In the genomic region with DNA sequence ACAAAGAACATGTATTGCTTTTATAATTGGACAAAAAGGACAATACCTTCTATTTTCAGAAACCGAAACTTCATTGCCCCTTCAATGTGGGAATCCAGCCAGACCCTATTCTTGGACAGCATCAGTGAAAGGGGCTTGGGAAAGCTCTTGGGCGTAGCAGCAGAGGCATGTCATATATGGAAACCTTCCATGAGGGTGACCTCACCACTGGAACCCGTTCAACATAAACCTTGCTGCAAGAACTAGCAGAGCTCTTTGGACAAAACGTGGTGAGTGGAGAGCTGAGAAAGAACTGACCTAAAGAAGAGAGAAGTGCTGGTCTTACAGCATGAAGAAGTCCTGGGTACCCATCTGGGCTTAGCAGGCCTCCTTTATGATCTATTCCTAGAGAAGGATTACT, we compare ENCODE assay signal across 14 cellular contexts. TPM values are rescaled to one million over a fixed set of nuclear protein-coding genes. Genes with fewer than 3 reads are reported as not detected.
DNase-seq lines count a peak whose midpoint lies in the region; ATAC-seq, FAIRE-seq and TF ChIP-seq lines count a peak whose summit lies in the region.
"Had no signal": no experiment of that assay in that cellular context is flagged by ENCODE, and none has a peak within 500 bp of the region (broad histone marks: within the 10 kb centered on the region; RNA-seq: fewer than 3 reads in every experiment).

No MANE protein-coding gene starts in this region.

- ATAC-seq in right cardiac atrium (peak; percentile 96 to 97), GM21786 (IDR thresholded peaks at IDR 0.05; ENCODE audit: unreplicated experiment) (no peak), HG03571 (IDR thresholded peaks at IDR 0.05; ENCODE audit: unreplicated experiment) (no peak), HG03025 (IDR thresholded peaks at IDR 0.05; ENCODE audit: low FRiP score, unreplicated experiment) (no peak)

- peaks cover 1% of the 10 kb centered on the region for H3K36me3 ChIP-seq in bronchial epithelial cell (ENCODE audit: control insufficient read depth, insufficient read depth, low read length)
- H3K36me3 ChIP-seq in stomach, result peaks cover 0 to 24% (median 23%) of the 10 kb centered on the region in 4 donors

- intact Hi-C loops in right cardiac atrium (cut with DNase I), result no loop called here
- intact Hi-C loops in stomach (cut with DNase I; ENCODE audit: low total_unique reads), result no loop called here

- no peak for FAIRE-seq in bronchial epithelial cell (lab: Jason Lieb, UNC)

- WGBS in right cardiac atrium, result 11% methylated on average over 4 of the region's 4 CpGs
- 34 to 75% (median 43%) methylated on average over 4 of the region's 4 CpGs for WGBS in stomach, 5 donors

- H3K4me1 ChIP-seq in right cardiac atrium (ENCODE audit: control insufficient read depth, insufficient read depth, low read length) (peaks cover 2% of the 10 kb centered on the region), stomach (peaks cover 0 to 12% (median 3%) of the 10 kb centered on the region in 4 donors)

- no peak for TF ChIP-seq EP300 in stomach (IDR thresholded peaks at IDR 0.05)

- TF ChIP-seq POLR2A in stomach (IDR thresholded peaks at IDR 0.05), result no peak

- peak; percentile 78 for DNase-seq in HCEC 1CT
- DNase-seq in bronchial epithelial cell (ENCODE audit: low read depth), result peak; percentile 58
- peak; percentile 54 to 86 (median 72) for DNase-seq in right cardiac atrium
- DNase-seq in stomach, result peak; percentile 37
- DNase-seq in DMS153 (lab: John Stamatoyannopoulos, UW), result no peak
- DNase-seq: DND-41; KG1; stimulated activated CD4-positive, alpha-beta T cell treated with anti-CD3 and anti-CD28 coated beads, Interleukin-4, amount 100 ng/mL, for 1 hour; upper lobe of left lung; WERI-Rb-1 had no signal

- no peaks in the 10 kb centered on the region for H3K27me3 ChIP-seq in bronchial epithelial cell (ENCODE audit: control insufficient read depth, insufficient read depth, low read length)
- H3K27me3 ChIP-seq in right cardiac atrium (ENCODE audit: control insufficient read depth, insufficient read depth), result no peaks in the 10 kb centered on the region
- H3K27me3 ChIP-seq in stomach, result no peaks in the 10 kb centered on the region
- H3K27me3 ChIP-seq: upper lobe of left lung had no signal

- H3K9me3 ChIP-seq in right cardiac atrium (ENCODE audit: control insufficient read depth, low read length) (no peaks in the 10 kb centered on the region), stomach (no peaks in the 10 kb centered on the region)
- H3K9me3 ChIP-seq: upper lobe of left lung had no signal

- H3K27ac ChIP-seq in right cardiac atrium (ENCODE audit: low read length), result peak overlapping the region; percentile 70
- peak overlapping the region in 4 of 5 donors; percentile 64 to 81 (median 70) for H3K27ac ChIP-seq in stomach
- H3K27ac ChIP-seq: epithelial cell of prostate, WERI-Rb-1 had no signal

- H3K4me3 ChIP-seq in bronchial epithelial cell (ENCODE audit: low read depth, low read length) (no peak overlapping the region), right cardiac atrium (ENCODE audit: low read length) (no peak overlapping the region), stomach (no peak overlapping the region)
- H3K4me3 ChIP-seq: upper lobe of left lung had no signal

- no peak for TF ChIP-seq CTCF in bronchial epithelial cell (IDR thresholded peaks at IDR 0.05; ENCODE audit: insufficient read depth, low read length, severe bottlenecking)
- no peak for TF ChIP-seq CTCF in stomach (IDR thresholded peaks at IDR 0.05)

RNA-seq across cellular contexts. Expression of a gene that starts 22.7 kb away (rescaled TPM):
- total RNA-seq in bronchial epithelial cell (not detected in 2 replicates), right cardiac atrium (10 to 100 TPM in 1 of 4 donors, 1 to 10 TPM in 3; 1.4 to 26.4 (median 5.2) TPM), stomach (1,000 to 10,000 TPM in 2 of 5 donors, 100 to 1,000 TPM in 3; 444 to 2,977 (median 978) TPM)
- polyA plus RNA-seq in right cardiac atrium (33.6 TPM), stomach (1,000 to 10,000 TPM in 1 of 3 donors, 100 to 1,000 TPM in 2; 143 to 1,485 (median 206) TPM)

RNA-seq across cellular contexts. Expression of a gene that starts 41.3 kb away (rescaled TPM):
- total RNA-seq in bronchial epithelial cell, result 24.0 and 36.4 TPM in 2 replicates
- 10 to 100 TPM; 33.6 to 48.0 (median 41.3) TPM for total RNA-seq in right cardiac atrium
- 36.0 TPM for polyA plus RNA-seq in right cardiac atrium
- total RNA-seq in stomach, result 10 to 100 TPM; 22.6 to 84.9 (median 50.4) TPM
- 10 to 100 TPM; 28.0 to 34.1 (median 32.2) TPM for polyA plus RNA-seq in stomach

RNA-seq across cellular contexts. Expression of a gene that starts 56.6 kb away (rescaled TPM):
- total RNA-seq in bronchial epithelial cell, result 39.3 and 40.8 TPM in 2 replicates
- total RNA-seq in right cardiac atrium, result 10 to 100 TPM; 20.2 to 29.0 (median 26.7) TPM
- 47.4 TPM for polyA plus RNA-seq in right cardiac atrium
- total RNA-seq in stomach, result 10 to 100 TPM in 2 of 5 donors, 1 to 10 TPM in 2, not detected in 1; 1.7 to 33.8 (median 14.1) TPM
- polyA plus RNA-seq in stomach, result 10 to 100 TPM; 68.7 to 91.3 (median 84.9) TPM

Comparison
In these comparisons a context has a peak if more than half of its experiments do, and no peak if none do; other contexts are left out.
1. ATAC-seq: peak in right cardiac atrium (2 of 2); none in GM21786 (single experiment), HG03571 (single experiment) and HG03025 (single experiment).
2. RNA of a gene that starts 22.7 kb away (total RNA-seq): 444 to 2,977 TPM in stomach; 1.4 to 26.4 TPM in right cardiac atrium and not detected in bronchial epithelial cell; every median in the first group is over 10 times any median in the second.